1 cellular context compared by ENCODE assay signal in the genomic region with DNA sequence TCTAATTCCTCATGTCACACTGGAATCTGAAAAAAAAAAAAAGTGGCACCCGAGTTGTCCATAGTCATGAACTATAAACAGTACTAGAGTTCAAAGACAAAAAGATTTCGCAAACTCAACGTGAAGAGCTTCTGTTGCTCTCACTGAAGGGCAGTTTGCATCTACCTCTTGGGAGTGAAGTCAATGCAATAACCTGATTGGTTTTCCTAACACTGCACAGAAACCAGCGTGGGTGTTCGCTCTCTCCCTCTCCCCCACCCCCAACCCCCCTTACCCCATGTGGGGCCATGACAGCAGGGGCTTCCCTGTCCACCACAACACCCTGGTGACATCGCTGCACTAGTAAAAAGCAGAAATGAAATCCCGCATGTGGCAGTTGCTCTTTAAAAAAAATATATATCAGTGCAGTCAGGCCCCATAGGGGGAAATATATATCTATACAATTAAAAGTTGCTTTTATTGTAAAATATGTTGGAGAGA.
TF ChIP-seq lines count a peak whose summit lies in the region.

No MANE protein-coding gene starts in this region.

TF ChIP-seq in GM12878, 131 proteins besides CTCF, POLR2A, EP300 and RAD21 (continued from another document and continues in another):
- TF ChIP-seq, protein P1, sequence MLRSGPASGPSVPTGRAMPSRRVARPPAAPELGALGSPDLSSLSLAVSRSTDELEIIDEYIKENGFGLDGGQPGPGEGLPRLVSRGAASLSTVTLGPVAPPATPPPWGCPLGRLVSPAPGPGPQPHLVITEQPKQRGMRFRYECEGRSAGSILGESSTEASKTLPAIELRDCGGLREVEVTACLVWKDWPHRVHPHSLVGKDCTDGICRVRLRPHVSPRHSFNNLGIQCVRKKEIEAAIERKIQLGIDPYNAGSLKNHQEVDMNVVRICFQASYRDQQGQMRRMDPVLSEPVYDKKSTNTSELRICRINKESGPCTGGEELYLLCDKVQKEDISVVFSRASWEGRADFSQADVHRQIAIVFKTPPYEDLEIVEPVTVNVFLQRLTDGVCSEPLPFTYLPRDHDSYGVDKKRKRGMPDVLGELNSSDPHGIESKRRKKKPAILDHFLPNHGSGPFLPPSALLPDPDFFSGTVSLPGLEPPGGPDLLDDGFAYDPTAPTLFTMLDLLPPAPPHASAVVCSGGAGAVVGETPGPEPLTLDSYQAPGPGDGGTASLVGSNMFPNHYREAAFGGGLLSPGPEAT (IDR thresholded peaks at IDR 0.05; ENCODE audit: low read depth), result peak; percentile 69; the same call in 1 of the 2 replicates
- TF ChIP-seq CREB1 (IDR thresholded peaks at IDR 0.05; ENCODE audit: low read depth), result peak; percentile 83
- TF ChIP-seq, protein P2, sequence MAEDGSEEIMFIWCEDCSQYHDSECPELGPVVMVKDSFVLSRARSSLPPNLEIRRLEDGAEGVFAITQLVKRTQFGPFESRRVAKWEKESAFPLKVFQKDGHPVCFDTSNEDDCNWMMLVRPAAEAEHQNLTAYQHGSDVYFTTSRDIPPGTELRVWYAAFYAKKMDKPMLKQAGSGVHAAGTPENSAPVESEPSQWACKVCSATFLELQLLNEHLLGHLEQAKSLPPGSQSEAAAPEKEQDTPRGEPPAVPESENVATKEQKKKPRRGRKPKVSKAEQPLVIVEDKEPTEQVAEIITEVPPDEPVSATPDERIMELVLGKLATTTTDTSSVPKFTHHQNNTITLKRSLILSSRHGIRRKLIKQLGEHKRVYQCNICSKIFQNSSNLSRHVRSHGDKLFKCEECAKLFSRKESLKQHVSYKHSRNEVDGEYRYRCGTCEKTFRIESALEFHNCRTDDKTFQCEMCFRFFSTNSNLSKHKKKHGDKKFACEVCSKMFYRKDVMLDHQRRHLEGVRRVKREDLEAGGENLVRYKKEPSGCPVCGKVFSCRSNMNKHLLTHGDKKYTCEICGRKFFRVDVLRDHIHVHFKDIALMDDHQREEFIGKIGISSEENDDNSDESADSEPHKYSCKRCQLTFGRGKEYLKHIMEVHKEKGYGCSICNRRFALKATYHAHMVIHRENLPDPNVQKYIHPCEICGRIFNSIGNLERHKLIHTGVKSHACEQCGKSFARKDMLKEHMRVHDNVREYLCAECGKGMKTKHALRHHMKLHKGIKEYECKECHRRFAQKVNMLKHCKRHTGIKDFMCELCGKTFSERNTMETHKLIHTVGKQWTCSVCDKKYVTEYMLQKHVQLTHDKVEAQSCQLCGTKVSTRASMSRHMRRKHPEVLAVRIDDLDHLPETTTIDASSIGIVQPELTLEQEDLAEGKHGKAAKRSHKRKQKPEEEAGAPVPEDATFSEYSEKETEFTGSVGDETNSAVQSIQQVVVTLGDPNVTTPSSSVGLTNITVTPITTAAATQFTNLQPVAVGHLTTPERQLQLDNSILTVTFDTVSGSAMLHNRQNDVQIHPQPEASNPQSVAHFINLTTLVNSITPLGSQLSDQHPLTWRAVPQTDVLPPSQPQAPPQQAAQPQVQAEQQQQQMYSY (CRISPR knock-in tag; IDR thresholded peaks at IDR 0.05), result no peak
- TF ChIP-seq BACH1 (IDR thresholded peaks at IDR 0.05; ENCODE audit: borderline replicate concordance), result no peak
- TF ChIP-seq TARDBP (IDR thresholded peaks at IDR 0.05; ENCODE audit: borderline replicate concordance), result no peak
- TF ChIP-seq ZNF207 (IDR thresholded peaks at IDR 0.05; ENCODE audit: borderline replicate concordance), result no peak
- TF ChIP-seq CBX3 (IDR thresholded peaks at IDR 0.05; ENCODE audit: borderline replicate concordance, low read depth), result no peak
- TF ChIP-seq TCF12 (IDR thresholded peaks at IDR 0.05; ENCODE audit: low read depth, low read length), result peak; percentile 27; the same call in 1 of the 2 replicates
- TF ChIP-seq, protein P3, sequence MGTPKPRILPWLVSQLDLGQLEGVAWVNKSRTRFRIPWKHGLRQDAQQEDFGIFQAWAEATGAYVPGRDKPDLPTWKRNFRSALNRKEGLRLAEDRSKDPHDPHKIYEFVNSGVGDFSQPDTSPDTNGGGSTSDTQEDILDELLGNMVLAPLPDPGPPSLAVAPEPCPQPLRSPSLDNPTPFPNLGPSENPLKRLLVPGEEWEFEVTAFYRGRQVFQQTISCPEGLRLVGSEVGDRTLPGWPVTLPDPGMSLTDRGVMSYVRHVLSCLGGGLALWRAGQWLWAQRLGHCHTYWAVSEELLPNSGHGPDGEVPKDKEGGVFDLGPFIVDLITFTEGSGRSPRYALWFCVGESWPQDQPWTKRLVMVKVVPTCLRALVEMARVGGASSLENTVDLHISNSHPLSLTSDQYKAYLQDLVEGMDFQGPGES (IDR thresholded peaks at IDR 0.05), result no peak
- TF ChIP-seq NR2C1 (IDR thresholded peaks at IDR 0.05), result no peak
- TF ChIP-seq PBX3 (IDR thresholded peaks at IDR 0.05; ENCODE audit: insufficient replicate concordance, low read depth, low read length), result no peak
- TF ChIP-seq CEBPB (IDR thresholded peaks at IDR 0.05; ENCODE audit: borderline replicate concordance in 1 of 2, low read depth in 2 of 2, low read length in 2 of 2), result no peak
- TF ChIP-seq HDAC6 (IDR thresholded peaks at IDR 0.05; ENCODE audit: unreplicated experiment), result no peak
- TF ChIP-seq ZNF384 (IDR thresholded peaks at IDR 0.05; ENCODE audit: borderline replicate concordance, low read depth, low read length), result peak; percentile 88
- TF ChIP-seq SP1 (IDR thresholded peaks at IDR 0.05; ENCODE audit: low read depth, low read length), result peak; percentile 54
- no peak for TF ChIP-seq CHD1 (IDR thresholded peaks at IDR 0.05; ENCODE audit: low read depth, low read length)
- peak; percentile 83 for TF ChIP-seq BCL11A (IDR thresholded peaks at IDR 0.05; ENCODE audit: low read depth, low read length)
- TF ChIP-seq STAT3 (IDR thresholded peaks at IDR 0.05; ENCODE audit: low read depth, low read length), result no peak
- TF ChIP-seq, protein P4, sequence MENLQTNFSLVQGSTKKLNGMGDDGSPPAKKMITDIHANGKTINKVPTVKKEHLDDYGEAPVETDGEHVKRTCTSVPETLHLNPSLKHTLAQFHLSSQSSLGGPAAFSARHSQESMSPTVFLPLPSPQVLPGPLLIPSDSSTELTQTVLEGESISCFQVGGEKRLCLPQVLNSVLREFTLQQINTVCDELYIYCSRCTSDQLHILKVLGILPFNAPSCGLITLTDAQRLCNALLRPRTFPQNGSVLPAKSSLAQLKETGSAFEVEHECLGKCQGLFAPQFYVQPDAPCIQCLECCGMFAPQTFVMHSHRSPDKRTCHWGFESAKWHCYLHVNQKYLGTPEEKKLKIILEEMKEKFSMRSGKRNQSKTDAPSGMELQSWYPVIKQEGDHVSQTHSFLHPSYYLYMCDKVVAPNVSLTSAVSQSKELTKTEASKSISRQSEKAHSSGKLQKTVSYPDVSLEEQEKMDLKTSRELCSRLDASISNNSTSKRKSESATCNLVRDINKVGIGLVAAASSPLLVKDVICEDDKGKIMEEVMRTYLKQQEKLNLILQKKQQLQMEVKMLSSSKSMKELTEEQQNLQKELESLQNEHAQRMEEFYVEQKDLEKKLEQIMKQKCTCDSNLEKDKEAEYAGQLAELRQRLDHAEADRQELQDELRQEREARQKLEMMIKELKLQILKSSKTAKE (IDR thresholded peaks at IDR 0.05; ENCODE audit: low read depth, poor library complexity, severe bottlenecking), result no peak
- no peak for TF ChIP-seq USF2 (IDR thresholded peaks at IDR 0.05; ENCODE audit: borderline replicate concordance, low read depth, low read length)
- peak; percentile 59; the same call in 1 of the 2 replicates for TF ChIP-seq MTA2 (IDR thresholded peaks at IDR 0.05; ENCODE audit: low read depth)
- no peak for TF ChIP-seq ESRRA (IDR thresholded peaks at IDR 0.05; ENCODE audit: low read length)
- TF ChIP-seq HDAC2 (IDR thresholded peaks at IDR 0.05), result no peak
- no peak for TF ChIP-seq MYC (IDR thresholded peaks at IDR 0.05; ENCODE audit: insufficient read depth, insufficient read length, insufficient replicate concordance, low read length, severe bottlenecking)
- peak; percentile 84; the same call in 1 of the 2 replicates for TF ChIP-seq CREM (IDR thresholded peaks at IDR 0.05; ENCODE audit: low read depth)
- TF ChIP-seq SMAD1 (IDR thresholded peaks at IDR 0.05; ENCODE audit: low read depth, partially characterized antibody), result no peak
- TF ChIP-seq SREBF2 (IDR thresholded peaks at IDR 0.05; ENCODE audit: low read length), result no peak
- TF ChIP-seq, protein P5, sequence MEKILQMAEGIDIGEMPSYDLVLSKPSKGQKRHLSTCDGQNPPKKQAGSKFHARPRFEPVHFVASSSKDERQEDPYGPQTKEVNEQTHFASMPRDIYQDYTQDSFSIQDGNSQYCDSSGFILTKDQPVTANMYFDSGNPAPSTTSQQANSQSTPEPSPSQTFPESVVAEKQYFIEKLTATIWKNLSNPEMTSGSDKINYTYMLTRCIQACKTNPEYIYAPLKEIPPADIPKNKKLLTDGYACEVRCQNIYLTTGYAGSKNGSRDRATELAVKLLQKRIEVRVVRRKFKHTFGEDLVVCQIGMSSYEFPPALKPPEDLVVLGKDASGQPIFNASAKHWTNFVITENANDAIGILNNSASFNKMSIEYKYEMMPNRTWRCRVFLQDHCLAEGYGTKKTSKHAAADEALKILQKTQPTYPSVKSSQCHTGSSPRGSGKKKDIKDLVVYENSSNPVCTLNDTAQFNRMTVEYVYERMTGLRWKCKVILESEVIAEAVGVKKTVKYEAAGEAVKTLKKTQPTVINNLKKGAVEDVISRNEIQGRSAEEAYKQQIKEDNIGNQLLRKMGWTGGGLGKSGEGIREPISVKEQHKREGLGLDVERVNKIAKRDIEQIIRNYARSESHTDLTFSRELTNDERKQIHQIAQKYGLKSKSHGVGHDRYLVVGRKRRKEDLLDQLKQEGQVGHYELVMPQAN (conservative IDR thresholded peaks at IDR 0.05), result 0 out of 2 replicates have a peak, but pooled peaks have one; percentile 25
- peak; percentile 24; the same call in 1 of the 2 replicates for TF ChIP-seq IKZF1 (conservative IDR thresholded peaks at IDR 0.05)
- TF ChIP-seq CBFB (IDR thresholded peaks at IDR 0.05; ENCODE audit: low read depth), result no peak
- no peak for TF ChIP-seq RCOR1 (conservative IDR thresholded peaks at IDR 0.05; ENCODE audit: low read depth, low read length)
- TF ChIP-seq ATF7 (IDR thresholded peaks at IDR 0.05; ENCODE audit: low read depth), result peak; percentile 88
- TF ChIP-seq SUPT20H (IDR thresholded peaks at IDR 0.05; ENCODE audit: borderline replicate concordance, control insufficient read depth, low read depth, low read length), result no peak
- peak in 1 of 2 experiments; percentile 61; a peak in 1 of 4 replicates for TF ChIP-seq BHLHE40 (IDR thresholded peaks at IDR 0.05; ENCODE audit: borderline replicate concordance in 1 of 2, low read depth in 2 of 2, low read length in 1 of 2)
- TF ChIP-seq CBX5 (IDR thresholded peaks at IDR 0.05; ENCODE audit: low read depth), result no peak
- 0 out of 2 replicates have a peak, but pooled peaks have one; percentile 8 for TF ChIP-seq EED (IDR thresholded peaks at IDR 0.05; ENCODE audit: low read depth)
- TF ChIP-seq POLR2AphosphoS2 (IDR thresholded peaks at IDR 0.05; ENCODE audit: low read depth, low read length), result no peak
- no peak for TF ChIP-seq RFX5 (IDR thresholded peaks at IDR 0.05; ENCODE audit: low read depth, low read length)
- TF ChIP-seq CHD4 (IDR thresholded peaks at IDR 0.05), result no peak
- TF ChIP-seq TBL1XR1 (IDR thresholded peaks at IDR 0.05; ENCODE audit: low read depth, low read length), result peak; percentile 95
- TF ChIP-seq HDGF (IDR thresholded peaks at IDR 0.05), result no peak
- TF ChIP-seq NRF1 (conservative IDR thresholded peaks at IDR 0.05; ENCODE audit: low read depth, low read length), result no peak
- TF ChIP-seq, protein P6, sequence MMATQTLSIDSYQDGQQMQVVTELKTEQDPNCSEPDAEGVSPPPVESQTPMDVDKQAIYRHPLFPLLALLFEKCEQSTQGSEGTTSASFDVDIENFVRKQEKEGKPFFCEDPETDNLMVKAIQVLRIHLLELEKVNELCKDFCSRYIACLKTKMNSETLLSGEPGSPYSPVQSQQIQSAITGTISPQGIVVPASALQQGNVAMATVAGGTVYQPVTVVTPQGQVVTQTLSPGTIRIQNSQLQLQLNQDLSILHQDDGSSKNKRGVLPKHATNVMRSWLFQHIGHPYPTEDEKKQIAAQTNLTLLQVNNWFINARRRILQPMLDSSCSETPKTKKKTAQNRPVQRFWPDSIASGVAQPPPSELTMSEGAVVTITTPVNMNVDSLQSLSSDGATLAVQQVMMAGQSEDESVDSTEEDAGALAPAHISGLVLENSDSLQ (IDR thresholded peaks at IDR 0.05), result no peak
- no peak for TF ChIP-seq NFYA (IDR thresholded peaks at IDR 0.05; ENCODE audit: borderline replicate concordance, low read depth, low read length)
